Comparison of ENCODE assay signal across 18 cellular contexts in the genomic region with DNA sequence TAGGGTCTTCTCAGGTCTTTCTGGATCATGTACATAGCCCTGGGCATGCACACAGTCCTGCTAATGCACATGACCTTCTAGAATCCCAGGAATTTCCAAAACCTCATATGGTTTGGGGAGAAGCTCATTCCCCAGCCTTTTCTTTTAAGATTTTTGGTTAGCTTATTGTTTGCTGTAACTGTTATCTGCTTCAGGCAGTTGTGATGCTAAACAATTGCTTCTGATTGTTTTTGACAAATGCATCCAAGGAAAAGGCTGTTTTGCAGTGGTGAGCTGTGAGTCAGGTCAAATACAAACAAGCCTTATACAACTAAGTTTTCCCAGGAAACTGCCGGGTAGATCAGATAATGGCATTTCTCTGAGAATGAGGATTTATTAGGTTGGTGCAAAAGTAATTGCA. TPM values are rescaled to one million over a fixed set of nuclear protein-coding genes. Genes with fewer than 3 reads are reported as not detected.
DNase-seq lines count a peak whose midpoint lies in the region; ATAC-seq, FAIRE-seq and TF ChIP-seq lines count a peak whose summit lies in the region.
"Had no signal": no experiment of that assay in that cellular context is flagged by ENCODE, and none has a peak within 500 bp of the region (broad histone marks: within the 10 kb centered on the region; RNA-seq: fewer than 3 reads in every experiment).

No MANE protein-coding gene starts in this region.

- no peak overlapping the region for H3K23ac ChIP-seq in IMR-90 (ENCODE audit: low read depth, low read length)

- H3K36me3 ChIP-seq in IMR-90 (ENCODE audit: control insufficient read depth, insufficient read depth, low read length) (peaks cover 14% of the 10 kb centered on the region), astrocyte (ENCODE audit: insufficient read depth, low read length) (peaks cover 27% of the 10 kb centered on the region)

- BruUV-seq in IMR-90 (replicated peaks; lab: Mats Ljungman, UMichigan): no TSS peak

- no peak overlapping the region for H3K9ac ChIP-seq in IMR-90 (ENCODE audit: low read depth, low read length)
- no peak overlapping the region for H3K9ac ChIP-seq in astrocyte (ENCODE audit: low read length)

- intact Hi-C loops in IMR-90 (cut with micrococcal nuclease): no loop called here

- H3K79me2 ChIP-seq in astrocyte (ENCODE audit: insufficient read depth, low read length): peaks cover 70% of the 10 kb centered on the region

- no peak for TF ChIP-seq POLR2A in IMR-90 (IDR thresholded peaks at IDR 0.05; ENCODE audit: low read depth, low read length)

- H2AK9ac ChIP-seq in IMR-90 (replicated peaks; ENCODE audit: low read depth, low read length, poor library complexity): no peak overlapping the region

- no peak overlapping the region for H4K5ac ChIP-seq in IMR-90 (ENCODE audit: low read depth, low read length)

- no peaks in the 10 kb centered on the region for H3K9me3 Mint-ChIP-seq in astrocyte (ENCODE audit: unreplicated experiment)
- H3K9me3 Mint-ChIP-seq in activated T-cell treated with anti-CD3 and anti-CD28 coated beads, Interleukin-2, amount 50 U/mL, for 24 hours: peaks cover 6% of the 10 kb centered on the region

- H3K79me1 ChIP-seq in IMR-90 (ENCODE audit: low read depth in 1 of 2, low read length in 2 of 2): peaks cover 20 to 56% of the 10 kb centered on the region in 2 experiments

- no peak for TF ChIP-seq CTCF in IMR-90 (conservative IDR thresholded peaks at IDR 0.05; ENCODE audit: low read depth, low read length)
- no peak for TF ChIP-seq CTCF in astrocyte (IDR thresholded peaks at IDR 0.05; ENCODE audit: insufficient read depth, low read depth, low read length)

- no peak for FAIRE-seq in astrocyte (lab: Jason Lieb, UNC)
- FAIRE-seq: H1, K562 had no signal

- no peak overlapping the region for H2AK5ac ChIP-seq in IMR-90 (ENCODE audit: low read depth, low read length)

- H4K8ac ChIP-seq in IMR-90 (ENCODE audit: low read depth in 2 of 2, low read length in 2 of 2): no peak overlapping the region

- dilution Hi-C loops in IMR-90 (cut with HindIII; ENCODE audit: low sequenced_read_pairs, unreplicated experiment): no loop called here

- H3K4me3 ChIP-seq in IMR-90 (ENCODE audit: insufficient read depth, low read depth, low read length): no peak overlapping the region
- H3K4me3 ChIP-seq in astrocyte (ENCODE audit: insufficient read depth, low read depth, low read length): no peak overlapping the region
- H3K4me3 ChIP-seq: K562, SK-N-MC had no signal

- H3K27me3 Mint-ChIP-seq in astrocyte (ENCODE audit: low read depth, unreplicated experiment): no peaks in the 10 kb centered on the region
- no peaks in the 10 kb centered on the region for H3K27me3 Mint-ChIP-seq in activated T-cell treated with anti-CD3 and anti-CD28 coated beads, Interleukin-2, amount 50 U/mL, for 24 hours
- H3K27me3 Mint-ChIP-seq: CD4-positive, CD25-positive, alpha-beta regulatory T cell had no signal

- H3K27me3 ChIP-seq in IMR-90 (ENCODE audit: control insufficient read depth, insufficient read depth, low read length): no peaks in the 10 kb centered on the region
- H3K27me3 ChIP-seq in astrocyte (ENCODE audit: insufficient read depth, low read length): no peaks in the 10 kb centered on the region

- H3K9me3 ChIP-seq in IMR-90 (ENCODE audit: control insufficient read depth, insufficient read depth, low read length) (peaks cover 7% of the 10 kb centered on the region; the same call in 1 of the 2 replicates), astrocyte (ENCODE audit: insufficient read depth, low read depth, low read length) (no peaks in the 10 kb centered on the region)
- H3K9me3 ChIP-seq: Caco-2 had no signal

- H2BK5ac ChIP-seq in IMR-90 (ENCODE audit: low read depth, low read length, poor library complexity, severe bottlenecking): no peak overlapping the region

- no peak overlapping the region for H3K18ac ChIP-seq in IMR-90 (ENCODE audit: low read depth, low read length)

- no peak for TF ChIP-seq RAD21 in IMR-90 (IDR thresholded peaks at IDR 0.05; ENCODE audit: low read length)

- H3K4me1 ChIP-seq in IMR-90 (ENCODE audit: control insufficient read depth, insufficient read depth, low read length) (peaks cover 9% of the 10 kb centered on the region), astrocyte (ENCODE audit: insufficient read depth, low read length) (no peaks in the 10 kb centered on the region)
- H3K4me1 ChIP-seq: Caco-2 had no signal

- H3K14ac ChIP-seq in IMR-90 (replicated peaks; ENCODE audit: low read depth, low read length): no peak overlapping the region

- peak; percentile 28 for DNase-seq in IMR-90
- peak; percentile 15 for DNase-seq in astrocyte (ENCODE audit: low read depth)
- DNase-seq in foreskin melanocyte: peak; percentile 83
- no peak for DNase-seq in retina
- DNase-seq in activated T-cell treated with anti-CD3 and anti-CD28 coated beads, Interleukin-2, amount 50 U/mL, for 24 hours: no peak
- no peak for DNase-seq in DMS 273 treated with DMSO at 0.1 percent for 48 hours (lab: John Stamatoyannopoulos, UW)
- DNase-seq: Caco-2; CD4-positive, CD25-positive, alpha-beta regulatory T cell; DMS153; NCI-H1436; NCI-H1930; NCI-H226; NCI-H524 had no signal

- H3K27ac ChIP-seq in IMR-90 (ENCODE audit: insufficient read depth, low read length): no peak overlapping the region
- H3K27ac ChIP-seq in astrocyte (ENCODE audit: low read depth, low read length): no peak overlapping the region
- H3K27ac ChIP-seq: SK-N-MC had no signal

- H4K20me1 ChIP-seq in IMR-90 (ENCODE audit: insufficient read depth, low read length) (0 out of 2 replicates have a peak, but pooled peaks cover 3% of the 10 kb centered on the region), astrocyte (ENCODE audit: insufficient read depth, low read length) (peaks cover 25% of the 10 kb centered on the region)

- POLR2A ChIA-PET in IMR-90 (lab: Charles Lee; ENCODE audit: unreplicated experiment): no interaction called here

- H3K56ac ChIP-seq in IMR-90 (ENCODE audit: extremely low read depth, insufficient read depth, low read length): no peak overlapping the region

- no peak overlapping the region for H2BK20ac ChIP-seq in IMR-90 (ENCODE audit: low read depth, low read length)

- no peak overlapping the region for H3K27ac Mint-ChIP-seq in astrocyte (ENCODE audit: unreplicated experiment)
- no peak overlapping the region for H3K27ac Mint-ChIP-seq in activated T-cell treated with anti-CD3 and anti-CD28 coated beads, Interleukin-2, amount 50 U/mL, for 24 hours
- H3K27ac Mint-ChIP-seq: CD4-positive, CD25-positive, alpha-beta regulatory T cell had no signal

- H2AFZ ChIP-seq in IMR-90 (replicated peaks; ENCODE audit: low read length, poor library complexity) (no peak overlapping the region), astrocyte (ENCODE audit: low read depth, low read length) (no peak overlapping the region)

- H3K36me3 Mint-ChIP-seq in astrocyte (ENCODE audit: low read depth, unreplicated experiment): peaks cover 16% of the 10 kb centered on the region
- peaks cover 89% of the 10 kb centered on the region for H3K36me3 Mint-ChIP-seq in activated T-cell treated with anti-CD3 and anti-CD28 coated beads, Interleukin-2, amount 50 U/mL, for 24 hours (ENCODE audit: low read depth)

- H4K91ac ChIP-seq in IMR-90 (ENCODE audit: insufficient read depth, low read depth, low read length): no peak overlapping the region

- no peaks in the 10 kb centered on the region for H3K9me1 ChIP-seq in IMR-90 (ENCODE audit: insufficient read depth, low read length)

- no peak for ATAC-seq in IMR-90 (ENCODE audit: low read depth)
- ATAC-seq in GM19395 (IDR thresholded peaks at IDR 0.05; ENCODE audit: unreplicated experiment): no peak
- ATAC-seq: K562, Panc1 had no signal

- no CpG with 5 or more reads among the region's 1 CpG for WGBS in IMR-90 (ENCODE audit: extremely low coverage in 2 of 2, insufficient read length in 1 of 2), 2 experiments

- H3K4me3 Mint-ChIP-seq in astrocyte (ENCODE audit: unreplicated experiment): no peak overlapping the region
- H3K4me3 Mint-ChIP-seq in activated T-cell treated with anti-CD3 and anti-CD28 coated beads, Interleukin-2, amount 50 U/mL, for 24 hours: no peak overlapping the region
- H3K4me3 Mint-ChIP-seq: CD4-positive, CD25-positive, alpha-beta regulatory T cell had no signal

- H3K4ac ChIP-seq in IMR-90 (ENCODE audit: low read depth, low read length): no peak overlapping the region

- H3K4me2 ChIP-seq in IMR-90 (ENCODE audit: low read depth, low read length): no peak overlapping the region
- no peak overlapping the region for H3K4me2 ChIP-seq in astrocyte (ENCODE audit: low read length)

- H3K4me1 Mint-ChIP-seq in astrocyte (ENCODE audit: low read depth, unreplicated experiment): no peaks in the 10 kb centered on the region
- peaks cover 20% of the 10 kb centered on the region for H3K4me1 Mint-ChIP-seq in activated T-cell treated with anti-CD3 and anti-CD28 coated beads, Interleukin-2, amount 50 U/mL, for 24 hours (ENCODE audit: low read depth)

- CTCF ChIA-PET in IMR-90 (lab: Yijun Ruan, JAX): interaction anchor here (0.7 kb wide), 1 partner anchor 25 kb away, joined by 7 read pairs; no protein-coding TSS in a partner anchor

- no peak overlapping the region for H2BK15ac ChIP-seq in IMR-90 (ENCODE audit: low read depth, low read length)

- in situ Hi-C loops in IMR-90 (cut with MboI; ENCODE audit: low sequenced_read_pairs): loop anchor here (25.0 kb wide), 1 partner anchor 1446 kb away; no protein-coding TSS in a partner anchor

- H2BK120ac ChIP-seq in IMR-90 (ENCODE audit: low read depth, low read length): no peak overlapping the region

TF ChIP-seq in IMR-90, 13 proteins besides CTCF, POLR2A, EP300 and RAD21 (continues in another document):
- TF ChIP-seq MXI1 (IDR thresholded peaks at IDR 0.05; ENCODE audit: borderline replicate concordance, low read depth, low read length) (no peak), CHD1 (IDR thresholded peaks at IDR 0.05; ENCODE audit: low read depth, low read length) (no peak), RCOR1 (IDR thresholded peaks at IDR 0.05; ENCODE audit: insufficient replicate concordance, low read length) (no peak), MAZ (IDR thresholded peaks at IDR 0.05; ENCODE audit: borderline replicate concordance, low read depth, low read length) (no peak), MAFK (IDR thresholded peaks at IDR 0.05; ENCODE audit: low read depth, low read length) (no peak)
- TF ChIP-seq, protein P1, sequence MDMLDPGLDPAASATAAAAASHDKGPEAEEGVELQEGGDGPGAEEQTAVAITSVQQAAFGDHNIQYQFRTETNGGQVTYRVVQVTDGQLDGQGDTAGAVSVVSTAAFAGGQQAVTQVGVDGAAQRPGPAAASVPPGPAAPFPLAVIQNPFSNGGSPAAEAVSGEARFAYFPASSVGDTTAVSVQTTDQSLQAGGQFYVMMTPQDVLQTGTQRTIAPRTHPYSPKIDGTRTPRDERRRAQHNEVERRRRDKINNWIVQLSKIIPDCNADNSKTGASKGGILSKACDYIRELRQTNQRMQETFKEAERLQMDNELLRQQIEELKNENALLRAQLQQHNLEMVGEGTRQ (IDR thresholded peaks at IDR 0.05; ENCODE audit: low read depth, low read length): no peak

RNA-seq across cellular contexts. Expression of a gene that starts 32.7 kb away (rescaled TPM):
- total RNA-seq in IMR-90 (2012; rRNA removed) (12.0 and 25.8 TPM in 2 replicates), astrocyte (26.8 and 27.4 TPM in 2 replicates)
- 10.4 and 13.3 TPM in 2 replicates for polyA plus RNA-seq in IMR-90 (2012; rRNA removed)
- 1.6 and 2.3 TPM in 2 replicates for polyA plus RNA-seq in IMR-90 (2012; cell fraction: cytosol; rRNA removed)
- polyA plus RNA-seq in IMR-90 (2012; cell fraction: nucleus; rRNA removed; ENCODE audit: low replicate concordance): 5.2 and 23.3 TPM in 2 replicates

Comparison
In these comparisons a context has a peak if more than half of its experiments do, and no peak if none do; other contexts are left out.
1. DNase-seq: peak in IMR-90 (single experiment), astrocyte (single experiment) and foreskin melanocyte (single experiment); none in retina (single experiment), activated T-cell treated with anti-CD3 and anti-CD28 coated beads, Interleukin-2, amount 50 U/mL, for 24 hours (single experiment) and DMS 273 treated with DMSO at 0.1 percent for 48 hours (single experiment).